Comparison of ENCODE assay signal across 12 cellular contexts in the genomic region with DNA sequence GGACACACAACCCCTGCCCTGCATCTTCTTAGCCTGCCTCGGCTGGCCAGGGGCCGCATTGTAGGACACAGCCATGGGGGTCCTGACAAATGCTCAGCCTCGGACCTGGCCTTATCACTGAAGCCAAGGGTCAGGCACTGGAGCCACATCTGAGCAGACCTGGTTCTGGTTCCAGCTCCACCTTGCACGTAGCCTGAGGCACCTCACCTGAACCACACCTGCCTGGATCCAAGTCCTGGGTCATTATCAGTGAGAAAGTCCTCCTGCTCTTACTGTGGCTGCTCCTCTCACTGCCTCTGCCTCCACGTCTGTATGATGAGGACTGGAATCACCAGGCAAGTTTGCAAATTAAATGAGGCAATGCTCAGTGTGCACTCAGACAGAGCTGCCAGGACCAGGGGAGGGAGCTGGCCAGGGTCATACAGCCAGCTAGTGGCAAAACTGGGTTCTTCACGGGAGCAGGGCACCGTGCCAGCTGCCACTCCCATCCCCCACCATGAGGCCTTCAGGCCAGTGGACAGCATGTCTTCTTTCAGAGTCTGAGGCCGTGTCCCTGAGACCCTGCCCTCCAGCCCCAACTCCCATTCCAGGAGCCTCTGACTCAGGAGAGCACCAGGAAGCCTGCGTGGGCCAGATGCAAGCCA. TPM values are rescaled to one million over a fixed set of nuclear protein-coding genes. Genes with fewer than 3 reads are reported as not detected.
DNase-seq lines count a peak whose midpoint lies in the region; ATAC-seq, FAIRE-seq and TF ChIP-seq lines count a peak whose summit lies in the region.
"Had no signal": no experiment of that assay in that cellular context is flagged by ENCODE, and none has a peak within 500 bp of the region (broad histone marks: within the 10 kb centered on the region; RNA-seq: fewer than 3 reads in every experiment).

No MANE protein-coding gene starts in this region.

- H2AK5ac ChIP-seq in IMR-90 (ENCODE audit: low read depth, low read length) = 0 out of 2 replicates have a peak overlapping the region, but pooled peaks have one; percentile 50

- dilution Hi-C loops in IMR-90 (cut with HindIII; ENCODE audit: low sequenced_read_pairs, unreplicated experiment) = no loop called here

- TF ChIP-seq EP300 in HepG2 (IDR thresholded peaks at IDR 0.05; ENCODE audit: low read depth in 2 of 2, low read length in 2 of 2) (no peak), HepG2 (CRISPR knock-in tag; IDR thresholded peaks at IDR 0.05; ENCODE audit: borderline replicate concordance) (no peak)

- no peak overlapping the region for H2BK120ac ChIP-seq in IMR-90 (ENCODE audit: low read depth, low read length)

- no peak overlapping the region for H3K18ac ChIP-seq in IMR-90 (ENCODE audit: low read depth, low read length)

- H3K4me3 ChIP-seq in BE2C (ENCODE audit: low read depth, low read length) (no peak overlapping the region), IMR-90 (ENCODE audit: insufficient read depth, low read depth, low read length) (no peak overlapping the region), HepG2 (replicated peaks in 1 of 3; ENCODE audit: insufficient read depth in 1 of 3, low read depth in 2 of 3, low read length in 3 of 3) (no peak overlapping the region)

- no peak overlapping the region; the same call in 1 of the 2 replicates for H4K5ac ChIP-seq in IMR-90 (ENCODE audit: low read depth, low read length)

- intact Hi-C loops in IMR-90 (cut with micrococcal nuclease) = no loop called here
- intact Hi-C loops in HepG2 (cut with micrococcal nuclease; ENCODE audit: unreplicated experiment) = no loop called here

- H3K23ac ChIP-seq in IMR-90 (ENCODE audit: low read depth, low read length) = no peak overlapping the region

- H2BK5ac ChIP-seq in IMR-90 (ENCODE audit: low read depth, low read length, poor library complexity, severe bottlenecking) = no peak overlapping the region

- no peaks in the 10 kb centered on the region for H3K79me2 ChIP-seq in HepG2 (ENCODE audit: insufficient read depth, low read length)

- TF ChIP-seq POLR2A in IMR-90 (IDR thresholded peaks at IDR 0.05; ENCODE audit: low read depth, low read length) = no peak
- TF ChIP-seq POLR2A in HepG2 (IDR thresholded peaks at IDR 0.05; ENCODE audit: insufficient read depth in 1 of 2, low read depth in 2 of 2, low read length in 2 of 2) = no peak

- ATAC-seq in IMR-90 (ENCODE audit: low read depth) = peak; percentile 33
- peak; percentile 19 for ATAC-seq in HepG2
- ATAC-seq in HG03095 (IDR thresholded peaks at IDR 0.05; ENCODE audit: unreplicated experiment) = no peak

- no peak overlapping the region for H3K4me2 ChIP-seq in IMR-90 (ENCODE audit: low read depth, low read length)
- H3K4me2 ChIP-seq in HepG2 (ENCODE audit: low read depth, low read length) = no peak overlapping the region

- H3K79me1 ChIP-seq in IMR-90 (ENCODE audit: low read depth in 1 of 2, low read length in 2 of 2) = no peaks in the 10 kb centered on the region; a peak in 1 of 4 replicates

- POLR2A ChIA-PET in IMR-90 (lab: Charles Lee; ENCODE audit: unreplicated experiment) = no interaction called here
- POLR2A ChIA-PET in HepG2 (lab: Yijun Ruan, JAX) = interaction anchor here (1.4 to 1.5 kb wide), 2 partner anchors 25 to 160 kb away, joined by 3 to 4 read pairs; partner anchors contain the start of gene HSP90AB1

- TF ChIP-seq RAD21 in IMR-90 (IDR thresholded peaks at IDR 0.05; ENCODE audit: low read length) (no peak), HepG2 (CRISPR knock-in tag; IDR thresholded peaks at IDR 0.05) (no peak)

- H3K27ac ChIP-seq in IMR-90 (ENCODE audit: insufficient read depth, low read length) (no peak overlapping the region), HepG2 (ENCODE audit: extremely low read length, insufficient read depth, low read length) (no peak overlapping the region)

- no peaks in the 10 kb centered on the region for H3K9me3 ChIP-seq in BE2C
- no peaks in the 10 kb centered on the region for H3K9me3 ChIP-seq in IMR-90 (ENCODE audit: control insufficient read depth, insufficient read depth, low read length)
- H3K9me3 ChIP-seq in HepG2 (ENCODE audit: low read length) = no peaks in the 10 kb centered on the region

- no peak overlapping the region for H3K9ac ChIP-seq in IMR-90 (ENCODE audit: low read depth, low read length)
- H3K9ac ChIP-seq in HepG2 (ENCODE audit: insufficient read depth, low read depth, low read length) = no peak overlapping the region

- H2AK9ac ChIP-seq in IMR-90 (replicated peaks; ENCODE audit: low read depth, low read length, poor library complexity) = peak overlapping the region; percentile 76

- H3K27me3 ChIP-seq in BE2C = no peaks in the 10 kb centered on the region
- no peaks in the 10 kb centered on the region for H3K27me3 ChIP-seq in IMR-90 (ENCODE audit: control insufficient read depth, insufficient read depth, low read length)
- no peaks in the 10 kb centered on the region for H3K27me3 ChIP-seq in HepG2 (ENCODE audit: control insufficient read depth in 1 of 2, insufficient read depth in 2 of 2, low read length in 2 of 2)

- H4K91ac ChIP-seq in IMR-90 (ENCODE audit: insufficient read depth, low read depth, low read length) = no peak overlapping the region

- H3K14ac ChIP-seq in IMR-90 (replicated peaks; ENCODE audit: low read depth, low read length) = no peak overlapping the region

- H4K8ac ChIP-seq in IMR-90 (ENCODE audit: low read depth in 2 of 2, low read length in 2 of 2) = no peak overlapping the region

- H3K4me1 ChIP-seq in BE2C (peaks cover 22% of the 10 kb centered on the region), IMR-90 (ENCODE audit: control insufficient read depth, insufficient read depth, low read length) (peaks cover 11% of the 10 kb centered on the region), HepG2 (ENCODE audit: insufficient read depth, low read length) (peaks cover 72% of the 10 kb centered on the region)

- H2BK15ac ChIP-seq in IMR-90 (ENCODE audit: low read depth, low read length) = no peak overlapping the region

- TF ChIP-seq CTCF in BE2C (IDR thresholded peaks at IDR 0.05; ENCODE audit: low read depth, low read length) = 0 out of 2 replicates have a peak, but pooled peaks have one; percentile 4
- TF ChIP-seq CTCF in IMR-90 (conservative IDR thresholded peaks at IDR 0.05; ENCODE audit: low read depth, low read length) = no peak
- TF ChIP-seq CTCF in HepG2 (CRISPR knock-in tag; IDR thresholded peaks at IDR 0.05) = peak; percentile 8; the same call in 1 of the 2 replicates

- H3K4ac ChIP-seq in IMR-90 (ENCODE audit: low read depth, low read length) = no peak overlapping the region

- H3K9me1 ChIP-seq in IMR-90 (ENCODE audit: insufficient read depth, low read length) = no peaks in the 10 kb centered on the region

- BruUV-seq in IMR-90 (replicated peaks; lab: Mats Ljungman, UMichigan) = no TSS peak
- BruUV-seq in HepG2 (replicated peaks; lab: Mats Ljungman, UMichigan) = no TSS peak

- H3K56ac ChIP-seq in IMR-90 (ENCODE audit: extremely low read depth, insufficient read depth, low read length) = no peak overlapping the region

- FAIRE-seq in HepG2 (lab: Jason Lieb, UNC) = no peak
- FAIRE-seq: bronchial epithelial cell, endothelial cell of umbilical vein had no signal

- CTCF ChIA-PET in IMR-90 (lab: Yijun Ruan, JAX) (no interaction called here), HepG2 (lab: Yijun Ruan, JAX; ENCODE audit: low intra/inter-chr PET ratio, low total read pairs) (no interaction called here)

- H3K36me3 ChIP-seq in BE2C (peaks cover 3% of the 10 kb centered on the region; the same call in 1 of the 2 replicates), IMR-90 (ENCODE audit: control insufficient read depth, insufficient read depth, low read length) (0 out of 2 replicates have a peak, but pooled peaks cover 3% of the 10 kb centered on the region), HepG2 (replicated peaks in 1 of 2; ENCODE audit: control insufficient read depth in 1 of 2, insufficient read depth in 2 of 2, low read length in 2 of 2) (no peaks in the 10 kb centered on the region)

- no peak overlapping the region for H2BK20ac ChIP-seq in IMR-90 (ENCODE audit: low read depth, low read length)

- DNase-seq in BE2C = peak; percentile 68
- no peak for DNase-seq in IMR-90
- DNase-seq in T47D (ENCODE audit: low read depth in 1 of 2, low spot score in 1 of 2) = peak; percentile 66 to 79
- DNase-seq in HepG2 (ENCODE audit: low spot score) = no peak
- DNase-seq in mesenteric fat pad (ENCODE audit: low spot score) = no peak
- DNase-seq in A172 (ENCODE audit: low spot score) = no peak
- no peak for DNase-seq in activated naive CD4-positive, alpha-beta T cell treated with Interleukin-2 at 50 U/mL for 16 hours
- DNase-seq: activated CD4-positive, alpha-beta T cell treated with anti-CD3 and anti-CD28 coated beads for 1 hour; NCI-H2107 had no signal

- H4K20me1 ChIP-seq in IMR-90 (ENCODE audit: insufficient read depth, low read length) = no peaks in the 10 kb centered on the region; the same call in 1 of the 2 replicates
- no peaks in the 10 kb centered on the region for H4K20me1 ChIP-seq in HepG2 (ENCODE audit: insufficient read depth, low read length)

- in situ Hi-C loops in IMR-90 (cut with MboI; ENCODE audit: low sequenced_read_pairs) = no loop called here
- in situ Hi-C loops in T47D (cut with HindIII; ENCODE audit: low pct_unique_long_range_greater_than_20kb, low sequenced_read_pairs) = no loop called here
- in situ Hi-C loops in HepG2 (cut with HindIII; ENCODE audit: extremely low pct_ligation_motif_present, low pct_unique_long_range_greater_than_20kb) = no loop called here

- H2AFZ ChIP-seq in IMR-90 (replicated peaks; ENCODE audit: low read length, poor library complexity) (peak overlapping the region; percentile 33), HepG2 (ENCODE audit: low read length) (no peak overlapping the region)

- whole genome bisulfite sequencing in IMR-90 (ENCODE audit: extremely low coverage in 2 of 2, insufficient read length in 1 of 2), 2 experiments = 84% methylated on average over 4 of the region's 9 CpGs; no CpG with 5 or more reads in 1 of the 2 experiments
- WGBS in HepG2 (ENCODE audit: low lambda C conversion rate) = 72% methylated on average over 9 of the region's 9 CpGs

RNA-seq across cellular contexts. Expression of gene MRPL14, which starts 40.2 kb away (rescaled TPM):
- polyA plus RNA-seq in BE2C (2012; ENCODE audit: insufficient read depth, insufficient read length, low read depth) = 190 TPM
- 43.7 and 52.8 TPM in 2 replicates for total RNA-seq in IMR-90 (2012; rRNA removed)
- 87.9 and 102 TPM in 2 replicates for polyA plus RNA-seq in IMR-90 (2012; rRNA removed)
- 107 and 112 TPM in 2 replicates for polyA plus RNA-seq in IMR-90 (2012; cell fraction: cytosol; rRNA removed)
- polyA plus RNA-seq in IMR-90 (2012; cell fraction: nucleus; rRNA removed; ENCODE audit: low replicate concordance) = 25.7 and 42.9 TPM in 2 replicates
- 178 and 191 TPM in 2 replicates for total RNA-seq in HepG2 (2016; rRNA removed; fragmentation: Illumina TruSeq; extraction: Trizol)
- total RNA-seq in HepG2 (2016; cell fraction: cytosol; rRNA removed; fragmentation: Illumina TruSeq; extraction: Trizol; ENCODE audit: low read depth) = 169 and 189 TPM in 2 replicates
- 186 and 208 TPM in 2 replicates for total RNA-seq in HepG2 (2016; cell fraction: insoluble cytoplasmic fraction; rRNA removed; fragmentation: Illumina TruSeq; extraction: Trizol)
- total RNA-seq in HepG2 (2016; cell fraction: membrane; rRNA removed; fragmentation: Illumina TruSeq; extraction: Trizol) = 148 and 200 TPM in 2 replicates
- total RNA-seq in HepG2 (2016; cell fraction: nucleus; rRNA removed; fragmentation: Illumina TruSeq; extraction: Trizol) = 65.1 and 65.8 TPM in 2 replicates
- 157 and 166 TPM in 2 replicates for polyA plus RNA-seq in HepG2 (2011; rRNA removed)
- polyA plus RNA-seq in HepG2 (2011; cell fraction: cytosol; rRNA removed) = 144 and 170 TPM in 2 replicates
- polyA plus RNA-seq in HepG2 (2011; cell fraction: nucleus; rRNA removed) = 42.8 and 46.0 TPM in 2 replicates
- 135 and 137 TPM in 2 replicates for polyA plus RNA-seq in HepG2 (2012)
- polyA plus RNA-seq in HepG2 (2016; cell fraction: cytosol; fragmentation: Illumina TruSeq; extraction: Trizol; ENCODE audit: low read depth) = 114 and 150 TPM in 2 replicates
- 163 and 186 TPM in 2 replicates for polyA plus RNA-seq in HepG2 (2016; cell fraction: insoluble cytoplasmic fraction; fragmentation: Illumina TruSeq; extraction: Trizol; ENCODE audit: low read depth)
- polyA plus RNA-seq in HepG2 (2016; cell fraction: membrane; fragmentation: Illumina TruSeq; extraction: Trizol; ENCODE audit: low read depth) = 111 and 143 TPM in 2 replicates
- 92.9 and 98.5 TPM in 2 replicates for polyA plus RNA-seq in HepG2 (2016; cell fraction: nucleus; fragmentation: Illumina TruSeq; extraction: Trizol; ENCODE audit: insufficient read depth, low read depth)
- polyA minus RNA-seq in HepG2 (2011; rRNA and poly(A)+ RNA removed; ENCODE audit: low replicate concordance) = 33.2 and 40.9 TPM in 2 replicates
- 22.7 and 28.4 TPM in 2 replicates for polyA minus RNA-seq in HepG2 (2011; cell fraction: cytosol; rRNA and poly(A)+ RNA removed)
- polyA minus RNA-seq in HepG2 (2011; cell fraction: nucleus; rRNA and poly(A)+ RNA removed) = 20.0 and 21.5 TPM in 2 replicates
- total RNA-seq in mesenteric fat pad = 36.7 TPM
- total RNA-seq in A172 (2014; rRNA removed; shearing (Covaris generic)) = 136 and 149 TPM in 2 replicates

RNA-seq across cellular contexts. Expression of gene TMEM63B, which starts 40.3 kb away (rescaled TPM):
- 46.5 TPM for polyA plus RNA-seq in BE2C (2012; ENCODE audit: insufficient read depth, insufficient read length, low read depth)
- total RNA-seq in IMR-90 (2012; rRNA removed) = 12.2 and 12.8 TPM in 2 replicates
- 42.6 and 45.6 TPM in 2 replicates for polyA plus RNA-seq in IMR-90 (2012; rRNA removed)
- 18.6 and 55.2 TPM in 2 replicates for polyA plus RNA-seq in IMR-90 (2012; cell fraction: cytosol; rRNA removed)
- polyA plus RNA-seq in IMR-90 (2012; cell fraction: nucleus; rRNA removed; ENCODE audit: low replicate concordance) = 129 TPM in 2 replicates
- total RNA-seq in HepG2 (2016; rRNA removed; fragmentation: Illumina TruSeq; extraction: Trizol) = 13.9 and 27.4 TPM in 2 replicates
- 5.1 and 5.8 TPM in 2 replicates for total RNA-seq in HepG2 (2016; cell fraction: cytosol; rRNA removed; fragmentation: Illumina TruSeq; extraction: Trizol; ENCODE audit: low read depth)
- total RNA-seq in HepG2 (2016; cell fraction: insoluble cytoplasmic fraction; rRNA removed; fragmentation: Illumina TruSeq; extraction: Trizol) = 11.4 and 28.3 TPM in 2 replicates
- 14.9 and 15.8 TPM in 2 replicates for total RNA-seq in HepG2 (2016; cell fraction: membrane; rRNA removed; fragmentation: Illumina TruSeq; extraction: Trizol)
- total RNA-seq in HepG2 (2016; cell fraction: nucleus; rRNA removed; fragmentation: Illumina TruSeq; extraction: Trizol) = 28.7 and 33.8 TPM in 2 replicates
- polyA plus RNA-seq in HepG2 (2011; rRNA removed) = 75.8 and 83.8 TPM in 2 replicates
- polyA plus RNA-seq in HepG2 (2011; cell fraction: cytosol; rRNA removed) = 81.0 and 82.0 TPM in 2 replicates
- 185 and 224 TPM in 2 replicates for polyA plus RNA-seq in HepG2 (2011; cell fraction: nucleus; rRNA removed)
- polyA plus RNA-seq in HepG2 (2012) = 37.7 and 41.7 TPM in 2 replicates
- polyA plus RNA-seq in HepG2 (2016; cell fraction: cytosol; fragmentation: Illumina TruSeq; extraction: Trizol; ENCODE audit: low read depth) = 5.0 and 5.6 TPM in 2 replicates
- polyA plus RNA-seq in HepG2 (2016; cell fraction: insoluble cytoplasmic fraction; fragmentation: Illumina TruSeq; extraction: Trizol; ENCODE audit: low read depth) = 13.6 and 16.8 TPM in 2 replicates
- 10.0 and 10.2 TPM in 2 replicates for polyA plus RNA-seq in HepG2 (2016; cell fraction: membrane; fragmentation: Illumina TruSeq; extraction: Trizol; ENCODE audit: low read depth)
- 69.5 and 76.1 TPM in 2 replicates for polyA plus RNA-seq in HepG2 (2016; cell fraction: nucleus; fragmentation: Illumina TruSeq; extraction: Trizol; ENCODE audit: insufficient read depth, low read depth)
- 62.2 and 179 TPM in 2 replicates for polyA minus RNA-seq in HepG2 (2011; rRNA and poly(A)+ RNA removed; ENCODE audit: low replicate concordance)
- polyA minus RNA-seq in HepG2 (2011; cell fraction: cytosol; rRNA and poly(A)+ RNA removed) = 36.8 and 42.0 TPM in 2 replicates
- 36.6 and 36.8 TPM in 2 replicates for polyA minus RNA-seq in HepG2 (2011; cell fraction: nucleus; rRNA and poly(A)+ RNA removed)
- 24.3 TPM for total RNA-seq in mesenteric fat pad
- 43.1 and 47.9 TPM in 2 replicates for total RNA-seq in A172 (2014; rRNA removed; shearing (Covaris generic))

Comparison
In these comparisons a context has a peak if more than half of its experiments do, and no peak if none do; other contexts are left out.
1. DNase-seq: peak in BE2C (single experiment) and T47D (2 of 2); none in IMR-90 (single experiment), HepG2 (single experiment), mesenteric fat pad (single experiment), A172 (single experiment) and activated naive CD4-positive, alpha-beta T cell treated with Interleukin-2 at 50 U/mL for 16 hours (single experiment).